Comparison of ENCODE assay signal across 10 cellular contexts in the genomic region with DNA sequence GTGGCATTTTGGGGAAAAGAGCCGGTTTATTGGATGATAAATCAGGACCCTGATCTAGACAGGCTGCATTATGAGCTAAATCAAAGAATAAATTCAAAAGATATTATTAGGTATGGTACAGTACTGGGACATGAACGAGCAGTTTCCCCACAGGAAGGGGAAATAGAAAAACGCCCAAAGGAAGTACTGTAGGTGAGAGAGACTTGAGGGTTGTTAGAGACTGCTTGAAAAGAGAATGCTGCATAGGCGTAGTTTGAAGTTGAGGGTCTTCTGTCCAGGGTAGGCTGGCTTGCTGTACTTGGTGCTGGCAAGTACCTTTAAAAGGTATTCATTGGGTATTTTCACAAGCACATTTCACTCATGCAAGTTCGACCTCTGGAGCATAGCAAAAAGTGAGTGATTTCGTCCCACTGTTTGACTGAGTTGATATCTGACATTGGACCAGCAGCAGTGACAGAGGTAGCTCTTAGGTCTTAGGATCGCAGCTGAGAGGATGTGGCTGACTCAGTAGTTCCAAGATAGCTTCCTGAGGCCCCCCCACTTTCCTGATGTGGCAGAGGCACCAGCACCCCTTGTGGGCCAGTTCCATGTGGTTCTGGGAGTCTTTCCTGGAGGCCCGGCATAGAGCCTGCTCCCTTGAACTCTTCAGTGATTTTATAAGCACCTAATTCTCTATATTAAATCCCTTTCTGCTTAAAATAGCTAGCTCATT.
A peak's percentile ranks its signal among the peaks of the same experiment; 100 is the strongest.
DNase-seq lines count a peak whose midpoint lies in the region; ATAC-seq and TF ChIP-seq lines count a peak whose summit lies in the region.
"Had no signal": no experiment of that assay in that cellular context is flagged by ENCODE, and none has a peak within 500 bp of the region (broad histone marks: within the 10 kb centered on the region; RNA-seq: fewer than 3 reads in every experiment).

No MANE protein-coding gene starts in this region.

- 59% methylated on average over 7 of the region's 8 CpGs for WGBS in esophagus muscularis mucosa

- H3K36me3 ChIP-seq in esophagus muscularis mucosa (no peaks in the 10 kb centered on the region), A673 (ENCODE audit: insufficient read depth, low read length, poor library complexity, severe bottlenecking) (no peaks in the 10 kb centered on the region)

- no peaks in the 10 kb centered on the region for H3K9me3 ChIP-seq in esophagus muscularis mucosa
- no peaks in the 10 kb centered on the region for H3K9me3 ChIP-seq in A673 (ENCODE audit: low read depth, low read length, poor library complexity, severe bottlenecking)
- H3K9me3 ChIP-seq: SK-N-SH had no signal

- H3K4me1 ChIP-seq in esophagus muscularis mucosa (peaks cover 41 to 59% (median 51%) of the 10 kb centered on the region in 4 donors), A673 (ENCODE audit: insufficient read depth, low read length, poor library complexity, severe bottlenecking) (peaks cover 30% of the 10 kb centered on the region)

- peak overlapping the region; percentile 96 for H3K27ac Mint-ChIP-seq in activated CD8-positive, alpha-beta T cell treated with anti-CD3 and anti-CD28 coated beads for 36 hours

- H3K9me3 Mint-ChIP-seq in activated CD8-positive, alpha-beta T cell treated with anti-CD3 and anti-CD28 coated beads for 36 hours: peaks cover 3% of the 10 kb centered on the region

- POLR2A ChIA-PET in activated CD8-positive, alpha-beta T cell treated with anti-CD3 and anti-CD28 coated beads for 36 hours (lab: Charles Lee): interaction anchor here (0.8 to 2.2 kb wide), 8 partner anchors 14 to 92 kb away, joined by 3 to 6 read pairs (median 4); no protein-coding TSS in a partner anchor
- POLR2A ChIA-PET in A673 (lab: Charles Lee; ENCODE audit: low non-redundant PET): no interaction called here

- DNase-seq in HL-60 (ENCODE audit: low read depth in 1 of 2, low spot score in 1 of 2) (no peak), esophagus muscularis mucosa (ENCODE audit: extremely low spot score) (peak; percentile 86), NCI-H1105 (lab: John Stamatoyannopoulos, UW) (no peak), A673 (ENCODE audit: low spot score) (no peak), NCI-H524 treated with DMSO at 0.1 percent for 48 hours (lab: John Stamatoyannopoulos, UW) (no peak)
- peak; percentile 70 for DNase-seq in activated CD8-positive, alpha-beta T cell treated with anti-CD3 and anti-CD28 coated beads for 36 hours
- DNase-seq in stimulated activated CD4-positive, alpha-beta T cell treated with anti-CD3 and anti-CD28 coated beads, Interleukin-4, amount 100 ng/mL, for 1 hour: peak; percentile 19
- DNase-seq: occipital lobe had no signal

- no TSS peak for BruUV-seq in A673 (replicated peaks; lab: Mats Ljungman, UMichigan)

- peaks cover 87% of the 10 kb centered on the region for H3K4me1 Mint-ChIP-seq in activated CD8-positive, alpha-beta T cell treated with anti-CD3 and anti-CD28 coated beads for 36 hours (ENCODE audit: low read depth)

- peak; percentile 35 for ATAC-seq in activated CD8-positive, alpha-beta T cell treated with anti-CD3 and anti-CD28 coated beads for 36 hours
- no peak for ATAC-seq in HG03439 (IDR thresholded peaks at IDR 0.05; ENCODE audit: unreplicated experiment)

- H3K27me3 ChIP-seq in HL-60 (ENCODE audit: insufficient read depth, poor library complexity, severe bottlenecking): no peaks in the 10 kb centered on the region
- H3K27me3 ChIP-seq in esophagus muscularis mucosa: no peaks in the 10 kb centered on the region
- no peaks in the 10 kb centered on the region for H3K27me3 ChIP-seq in A673 (replicated peaks; ENCODE audit: insufficient read depth, low read depth, low read length, poor library complexity)

- no peak for TF ChIP-seq POLR2A in esophagus muscularis mucosa (IDR thresholded peaks at IDR 0.05; ENCODE audit: low read depth)

- CTCF ChIA-PET in activated CD8-positive, alpha-beta T cell treated with anti-CD3 and anti-CD28 coated beads for 36 hours (lab: Charles Lee): interaction anchor here (0.6 to 3.5 kb wide), 15 partner anchors 8 to 185 kb away, joined by 3 to 26 read pairs (median 4); partner anchors contain the start of gene TMEM131L
- CTCF ChIA-PET in A673 (lab: Charles Lee): no interaction called here

- TF ChIP-seq CTCF in HL-60 (IDR thresholded peaks at IDR 0.05; ENCODE audit: insufficient read depth, low read length): no peak
- TF ChIP-seq CTCF in activated CD8-positive, alpha-beta T cell treated with anti-CD3 and anti-CD28 coated beads for 36 hours (IDR thresholded peaks at IDR 0.05): no peak
- no peak for TF ChIP-seq CTCF in esophagus muscularis mucosa (IDR thresholded peaks at IDR 0.05)
- no peak for TF ChIP-seq CTCF in A673 (conservative IDR thresholded peaks at IDR 0.05; ENCODE audit: low read depth, low read length)

- peaks cover 32% of the 10 kb centered on the region for H3K36me3 Mint-ChIP-seq in activated CD8-positive, alpha-beta T cell treated with anti-CD3 and anti-CD28 coated beads for 36 hours (ENCODE audit: low read depth)

- no peak for TF ChIP-seq EP300 in esophagus muscularis mucosa (IDR thresholded peaks at IDR 0.05)

- intact Hi-C loops in activated CD8-positive, alpha-beta T cell treated with anti-CD3 and anti-CD28 coated beads for 36 hours (cut with micrococcal nuclease): no loop called here
- intact Hi-C loops in esophagus muscularis mucosa (cut with DNase I): no loop called here
- intact Hi-C loops in A673 (cut with micrococcal nuclease; ENCODE audit: unreplicated experiment): no loop called here

- H3K27ac ChIP-seq in HL-60 (replicated peaks): peak overlapping the region; percentile 63
- H3K27ac ChIP-seq in esophagus muscularis mucosa (replicated peaks in 1 of 4): peak overlapping the region; percentile 1 to 31 (median 22)
- H3K27ac ChIP-seq in A673 (ENCODE audit: low read depth, low read length, poor library complexity, severe bottlenecking): no peak overlapping the region

- H3K4me3 Mint-ChIP-seq in activated CD8-positive, alpha-beta T cell treated with anti-CD3 and anti-CD28 coated beads for 36 hours: peak overlapping the region; percentile 50

- H3K4me3 ChIP-seq in HL-60 (replicated peaks; ENCODE audit: insufficient read depth, low read length): no peak overlapping the region
- H3K4me3 ChIP-seq in esophagus muscularis mucosa: no peak overlapping the region
- H3K4me3 ChIP-seq in A673 (ENCODE audit: low read depth, low read length, poor library complexity, severe bottlenecking): no peak overlapping the region

- no peaks in the 10 kb centered on the region for H3K27me3 Mint-ChIP-seq in activated CD8-positive, alpha-beta T cell treated with anti-CD3 and anti-CD28 coated beads for 36 hours

Comparison
In these comparisons a context has a peak if more than half of its experiments do, and no peak if none do; other contexts are left out.
1. DNase-seq: peak in activated CD8-positive, alpha-beta T cell treated with anti-CD3 and anti-CD28 coated beads for 36 hours (single experiment), esophagus muscularis mucosa (single experiment) and stimulated activated CD4-positive, alpha-beta T cell treated with anti-CD3 and anti-CD28 coated beads, Interleukin-4, amount 100 ng/mL, for 1 hour (single experiment); none in HL-60 (0 of 2), NCI-H1105 (single experiment), A673 (single experiment) and NCI-H524 treated with DMSO at 0.1 percent for 48 hours (single experiment).